In the genomic region with DNA sequence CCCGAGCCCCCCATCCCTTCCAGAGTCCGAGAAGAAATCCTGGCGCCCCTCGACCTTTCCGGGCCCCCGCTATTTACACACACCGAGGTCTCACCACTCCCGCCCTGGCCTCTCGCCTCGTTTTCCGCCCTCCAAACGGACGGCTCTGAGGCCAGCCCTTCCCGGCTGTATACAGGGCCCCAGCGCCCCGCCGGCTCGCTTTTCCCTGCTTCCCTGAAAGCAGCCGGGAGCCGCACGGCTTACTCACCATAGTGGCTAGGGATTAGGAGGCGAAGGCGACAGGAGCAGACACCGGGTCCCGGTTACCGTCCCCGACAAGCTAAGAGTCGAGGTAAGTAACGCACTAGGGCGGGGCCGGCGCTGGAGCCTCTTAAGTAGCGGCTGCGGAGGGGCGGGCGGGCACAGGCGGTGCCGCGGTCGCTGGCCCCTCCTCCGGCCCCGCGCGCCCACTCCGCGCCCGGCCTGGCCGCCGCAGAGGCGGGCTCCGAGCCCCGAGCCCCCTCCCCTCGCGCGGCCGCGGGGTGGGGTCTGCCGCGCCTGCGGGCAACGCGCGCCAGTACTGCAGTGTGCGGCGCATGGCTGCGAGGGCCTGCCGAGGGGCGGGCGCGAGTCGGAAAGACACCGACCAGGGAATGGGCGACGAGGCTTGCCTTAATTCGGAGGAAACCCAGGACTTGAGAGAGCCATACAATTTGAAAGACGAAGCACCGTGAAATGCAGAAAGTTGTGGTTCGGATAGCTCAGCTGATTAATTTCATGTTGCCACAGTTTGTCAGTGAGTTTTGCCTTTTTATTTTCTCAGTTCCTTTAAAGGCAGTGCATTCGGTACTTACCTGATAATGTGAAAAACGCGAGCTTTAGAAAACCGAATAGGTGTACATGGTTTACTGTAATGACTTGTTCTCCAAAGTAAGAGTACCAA, we compare ENCODE assay signal across 8 cellular contexts. TPM values are rescaled to one million over a fixed set of nuclear protein-coding genes. Genes with fewer than 3 reads are reported as not detected.
DNase-seq lines count a peak whose midpoint lies in the region; ATAC-seq, FAIRE-seq and TF ChIP-seq lines count a peak whose summit lies in the region.

A gene (minus strand): TSS at position 345 of the 922 bp plus-strand sequence. CDS start 95 bp downstream, at position 250.

- H3K4me1 ChIP-seq in keratinocyte (ENCODE audit: control insufficient read depth, extremely low read depth, insufficient read depth, low read length): peaks cover 22% of the 10 kb centered on the region

- no peak for FAIRE-seq in keratinocyte (lab: Jason Lieb, UNC)

- dilution Hi-C loops in keratinocyte (cut with MboI; ENCODE audit: extremely low pct_ligation_motif_present, low sequenced_read_pairs): no loop called here

- peak within 1 kb of the TSS; percentile 99 for H3K27ac ChIP-seq in keratinocyte (ENCODE audit: control insufficient read depth, insufficient read depth, low read length)

- H3K4me3 ChIP-seq in AG10803 (ENCODE audit: low read length) (peak within 1 kb of the TSS; percentile 98), keratinocyte (ENCODE audit: control insufficient read depth in 2 of 3, extremely low read depth in 1 of 3, insufficient read depth in 2 of 3, low read depth in 1 of 3, low read length in 3 of 3) (peak within 1 kb of the TSS; percentile 96 to 99 (median 99))

- peaks cover 8 to 21% of the 10 kb centered on the region in 2 experiments for H3K36me3 ChIP-seq in keratinocyte (ENCODE audit: control insufficient read depth in 2 of 2, extremely low read depth in 1 of 2, insufficient read depth in 2 of 2, low read length in 2 of 2)

- DNase-seq in AG10803 (ENCODE audit: low read depth): peak; percentile 85
- DNase-seq in NCI-H446 treated with DMSO at 0.1 percent for 48 hours (lab: John Stamatoyannopoulos, UW): peak; percentile 89
- peak; percentile 89 for DNase-seq in activated CD4-positive, alpha-beta T cell treated with anti-CD3 and anti-CD28 coated beads for 1 hour
- peak; percentile 94 for DNase-seq in cerebellar cortex (ENCODE audit: low spot score)
- DNase-seq in keratinocyte (ENCODE audit: low read depth, low spot score): peak; percentile 90
- peak; percentile 82 to 89 for DNase-seq in stimulated activated CD4-positive, alpha-beta T cell treated with anti-CD3 and anti-CD28 coated beads, Interleukin-15, amount 100 ng/mL, for 1 hour (ENCODE audit: low read depth in 1 of 2, low spot score in 1 of 2)

- no peak for TF ChIP-seq CTCF in AG10803 (conservative IDR thresholded peaks at IDR 0.05; ENCODE audit: low read length)
- no peak for TF ChIP-seq CTCF in keratinocyte (optimal IDR thresholded peaks at IDR 0.05 in 1 of 3, IDR thresholded peaks at IDR 0.05 in 1 of 3, conservative IDR thresholded peaks at IDR 0.05 in 1 of 3; ENCODE audit: extremely low read depth in 1 of 3, insufficient read depth in 2 of 3, low read length in 3 of 3)

- H3K79me2 ChIP-seq in keratinocyte (ENCODE audit: control insufficient read depth, insufficient read depth, low read length): peaks cover 22% of the 10 kb centered on the region

- no peaks in the 10 kb centered on the region for H3K27me3 ChIP-seq in keratinocyte (ENCODE audit: control insufficient read depth, extremely low read depth, insufficient read depth, low read length)

- no peaks in the 10 kb centered on the region for H3K9me3 ChIP-seq in keratinocyte (ENCODE audit: control insufficient read depth, low read depth, low read length)

- peak within 1 kb of the TSS; percentile 87 for H3K4me2 ChIP-seq in keratinocyte (ENCODE audit: control insufficient read depth, extremely low read depth, insufficient read depth, low read depth, low read length)

- H3K9me1 ChIP-seq in keratinocyte (ENCODE audit: control insufficient read depth, extremely low read depth, insufficient read depth, low read length): no peaks in the 10 kb centered on the region

- H4K20me1 ChIP-seq in keratinocyte (ENCODE audit: control insufficient read depth, extremely low read depth, insufficient read depth, low read length): peaks cover 8% of the 10 kb centered on the region

- peak within 1 kb of the TSS; percentile 91 for H2AFZ ChIP-seq in keratinocyte (ENCODE audit: control insufficient read depth, low read length)

- H3K9ac ChIP-seq in keratinocyte (ENCODE audit: control insufficient read depth, extremely low read depth, insufficient read depth, low read length): peak within 1 kb of the TSS; percentile 100

- ATAC-seq in GM19043 (IDR thresholded peaks at IDR 0.05; ENCODE audit: low read depth, unreplicated experiment): peak; percentile 71
- peak; percentile 68 for ATAC-seq in HG03342 (IDR thresholded peaks at IDR 0.05; ENCODE audit: unreplicated experiment)

RNA-seq across cellular contexts. Expression of the gene that starts here (rescaled TPM):
- polyA plus RNA-seq in keratinocyte: 1,122 to 2,676 TPM (median 2,055 TPM) in 3 replicates
- 41.5 TPM for polyA plus RNA-seq in keratinocyte (2011; ENCODE audit: low read depth)
- polyA plus RNA-seq in keratinocyte (2011; cell fraction: cytosol; rRNA removed): 1,432 and 1,444 TPM in 2 replicates
- polyA plus RNA-seq in keratinocyte (2011; cell fraction: nucleus; rRNA removed): 847 and 904 TPM in 2 replicates
- polyA plus RNA-seq in keratinocyte (2012; ENCODE audit: low replicate concordance): 266 and 1,477 TPM in 2 replicates
- polyA minus RNA-seq in keratinocyte: 1,956 to 3,195 TPM (median 2,566 TPM) in 3 replicates
- 1,040 TPM for polyA minus RNA-seq in keratinocyte (2011; cell fraction: cytosol; rRNA and poly(A)+ RNA removed)
- polyA minus RNA-seq in keratinocyte (2011; cell fraction: nucleus; rRNA and poly(A)+ RNA removed): 326 and 464 TPM in 2 replicates

Comparison
In these comparisons a context has a peak if more than half of its experiments do, and no peak if none do; other contexts are left out.
1. Peak in every context shown above with its lines: DNase-seq, ATAC-seq, H3K4me3 ChIP-seq and H3K27ac ChIP-seq.